In the genomic region with DNA sequence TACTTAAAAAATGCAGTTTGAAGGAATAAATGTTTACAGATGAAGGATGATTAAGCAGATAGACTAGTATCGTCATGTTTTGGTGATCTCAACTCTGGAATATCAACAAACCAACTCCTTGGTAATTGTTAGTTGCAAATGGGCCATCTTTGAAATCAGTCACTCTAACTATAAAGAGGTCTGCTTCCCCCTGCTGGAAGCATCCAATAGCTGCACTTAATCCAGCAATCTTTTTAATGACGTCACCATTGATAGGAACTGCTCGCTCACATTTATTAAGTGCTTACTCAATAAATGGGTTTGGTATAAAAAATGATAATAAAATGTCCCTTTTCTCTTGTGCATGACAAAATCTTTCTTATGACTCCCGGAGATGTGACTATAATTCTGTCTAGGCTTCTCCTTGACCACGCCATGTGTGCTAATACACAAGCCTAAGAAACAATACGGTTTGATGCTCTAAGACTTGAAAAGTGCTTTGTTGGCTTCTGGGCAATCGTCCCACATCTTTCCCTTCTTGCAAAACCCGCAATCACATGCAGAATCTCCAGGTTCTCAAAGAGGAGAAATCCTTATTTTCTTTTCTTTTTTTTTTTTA, we compare ENCODE assay signal across 8 cellular contexts.
A peak's percentile ranks its signal among the peaks of the same experiment; 100 is the strongest.
DNase-seq lines count a peak whose midpoint lies in the region; ATAC-seq, FAIRE-seq and TF ChIP-seq lines count a peak whose summit lies in the region.

No MANE protein-coding gene starts in this region.

- no peak overlapping the region for H2AK5ac ChIP-seq in trophoblast cell (ENCODE audit: low read length)

- H2BK120ac ChIP-seq in trophoblast cell (ENCODE audit: insufficient read depth, low read length, poor library complexity): no peak overlapping the region

- H3K9me3 Mint-ChIP-seq in activated T-cell treated with anti-CD3 and anti-CD28 coated beads, Interleukin-2, amount 50 U/mL, for 24 hours: no peaks in the 10 kb centered on the region

- H2BK5ac ChIP-seq in trophoblast cell (ENCODE audit: low read depth, low read length, poor library complexity): no peak overlapping the region

- no peak for TF ChIP-seq POLR2A in H54 (IDR thresholded peaks at IDR 0.05; ENCODE audit: low read depth, low read length)

- no peaks in the 10 kb centered on the region for H3K4me1 ChIP-seq in trophoblast cell (ENCODE audit: control insufficient read depth in 1 of 2, insufficient read depth in 2 of 2, low read length in 2 of 2)

- H3K4me3 Mint-ChIP-seq in activated T-cell treated with anti-CD3 and anti-CD28 coated beads, Interleukin-2, amount 50 U/mL, for 24 hours: no peak overlapping the region

- H3K4me3 ChIP-seq in epithelial cell of proximal tubule (ENCODE audit: low read depth, low read length) (no peak overlapping the region), trophoblast cell (ENCODE audit: low read depth, low read length) (no peak overlapping the region)

- no peak overlapping the region for H4K91ac ChIP-seq in trophoblast cell (ENCODE audit: low read depth, low read length)

- FAIRE-seq in H54 (lab: Jason Lieb, UNC): peak; percentile 97

- no peaks in the 10 kb centered on the region for H3K79me2 ChIP-seq in trophoblast cell (ENCODE audit: control insufficient read depth, insufficient read depth, low read length, poor library complexity)

- no peaks in the 10 kb centered on the region for H3K36me3 Mint-ChIP-seq in activated T-cell treated with anti-CD3 and anti-CD28 coated beads, Interleukin-2, amount 50 U/mL, for 24 hours (ENCODE audit: low read depth)

- H3K79me1 ChIP-seq in trophoblast cell (ENCODE audit: low read length): no peaks in the 10 kb centered on the region

- H3K4ac ChIP-seq in trophoblast cell (ENCODE audit: low read depth, low read length): no peak overlapping the region

- no peak overlapping the region for H3K14ac ChIP-seq in trophoblast cell (ENCODE audit: low read length)

- H3K9ac ChIP-seq in trophoblast cell (ENCODE audit: low read length): no peak overlapping the region

- no peak overlapping the region for H3K27ac Mint-ChIP-seq in activated T-cell treated with anti-CD3 and anti-CD28 coated beads, Interleukin-2, amount 50 U/mL, for 24 hours

- H4K12ac ChIP-seq in trophoblast cell (ENCODE audit: low read depth, low read length): no peak overlapping the region

- H3K27me3 Mint-ChIP-seq in activated T-cell treated with anti-CD3 and anti-CD28 coated beads, Interleukin-2, amount 50 U/mL, for 24 hours: no peaks in the 10 kb centered on the region

- no peaks in the 10 kb centered on the region for H3K4me1 Mint-ChIP-seq in activated T-cell treated with anti-CD3 and anti-CD28 coated beads, Interleukin-2, amount 50 U/mL, for 24 hours (ENCODE audit: low read depth)

- H3K23ac ChIP-seq in trophoblast cell (ENCODE audit: low read length): no peak overlapping the region

- H2BK12ac ChIP-seq in trophoblast cell (ENCODE audit: low read length): no peak overlapping the region

- TF ChIP-seq CTCF in epithelial cell of proximal tubule (conservative IDR thresholded peaks at IDR 0.05; ENCODE audit: low read depth, low read length): peak; percentile 76

- no peak overlapping the region for H3K18ac ChIP-seq in trophoblast cell (ENCODE audit: low read length)

- H3K36me3 ChIP-seq in trophoblast cell (ENCODE audit: control insufficient read depth in 1 of 2, insufficient read depth in 2 of 2, low read length in 2 of 2): no peaks in the 10 kb centered on the region

- no peak overlapping the region for H3K27ac ChIP-seq in trophoblast cell (ENCODE audit: low read depth, low read length)

- no peak overlapping the region for H4K8ac ChIP-seq in trophoblast cell (ENCODE audit: low read depth, low read length)

- DNase-seq in activated T-cell treated with anti-CD3 and anti-CD28 coated beads for 24 hours (ENCODE audit: low read depth) (peak; percentile 2), H54 (ENCODE audit: insufficient read length, low spot score) (peak; percentile 26), KG1 (lab: John Stamatoyannopoulos, UW) (peak; percentile 23), RPMI8226 (peak; percentile 46), epithelial cell of proximal tubule (ENCODE audit: low read depth) (peak; percentile 22), trophoblast cell (peak; percentile 15 to 82)
- no peak for DNase-seq in activated T-cell treated with anti-CD3 and anti-CD28 coated beads, Interleukin-2, amount 50 U/mL, for 24 hours

- WGBS in trophoblast cell (ENCODE audit: extremely low coverage, insufficient coverage, insufficient read length): no CpG with 5 or more reads among the region's 8 CpGs

- H3K4me2 ChIP-seq in trophoblast cell (ENCODE audit: low read length): no peak overlapping the region

- H3K27me3 ChIP-seq in trophoblast cell (ENCODE audit: insufficient read depth, low read length): no peaks in the 10 kb centered on the region

- ATAC-seq in GM19324 (IDR thresholded peaks at IDR 0.05; ENCODE audit: low FRiP score, unreplicated experiment): no peak

- no peaks in the 10 kb centered on the region for H3K9me3 ChIP-seq in trophoblast cell (ENCODE audit: insufficient read depth, low read depth, low read length)

- no peak overlapping the region for H2AFZ ChIP-seq in trophoblast cell (ENCODE audit: insufficient read depth, low read length, poor library complexity)
